In genomic region chr4:99894998-99895397, GRCh38 we compare ENCODE assay signal across 8 cellular contexts. TPM values are rescaled to one million over a fixed set of nuclear protein-coding genes. Genes with fewer than 3 reads are reported as not detected.
DNase-seq lines count a peak whose midpoint lies in the region; ATAC-seq, FAIRE-seq and TF ChIP-seq lines count a peak whose summit lies in the region.

No MANE protein-coding gene starts in this region.

- H3K4me3 ChIP-seq in heart right ventricle (peak overlapping the region; percentile 22 to 94 (median 84)), skeletal muscle satellite cell (ENCODE audit: low read length) (peak overlapping the region; percentile 92)

- no peak overlapping the region for H4K8ac ChIP-seq in H9 (replicated peaks; ENCODE audit: insufficient read length, low read depth, low read length)

- H3K4me2 ChIP-seq in H9 (ENCODE audit: insufficient read depth, insufficient read length, low read length) (peak overlapping the region; percentile 76), skeletal muscle satellite cell (ENCODE audit: low read length) (peak overlapping the region; percentile 85)

- H4K20me1 ChIP-seq in H9 (ENCODE audit: control insufficient read depth, insufficient read depth, insufficient read length), result no peaks in the 10 kb centered on the region

- H2BK5ac ChIP-seq in H9 (ENCODE audit: insufficient read length, low read length), result no peak overlapping the region

- FAIRE-seq in H54 (lab: Jason Lieb, UNC), result no peak

- no peak overlapping the region for H2BK120ac ChIP-seq in H9 (ENCODE audit: low read depth, low read length, poor library complexity, severe bottlenecking)

- WGBS in H9 (ENCODE audit: extremely low coverage, insufficient read length, low lambda C conversion rate), result no CpG with 5 or more reads among the region's 16 CpGs
- WGBS in heart right ventricle, 2 donors, result 95% methylated on average over 16 of the region's 16 CpGs

- H3K79me1 ChIP-seq in H9 (ENCODE audit: insufficient read depth, low read depth, low read length, poor library complexity, severe bottlenecking), result no peaks in the 10 kb centered on the region

- H3K4me3 Mint-ChIP-seq in H9, result peak overlapping the region; percentile 86 to 97
- H3K4me3 Mint-ChIP-seq in activated B cell treated with CpG ODN at 0.5 μM for 24 hours, result peak overlapping the region; percentile 80

- H3K9me3 Mint-ChIP-seq in H9, result no peaks in the 10 kb centered on the region
- no peaks in the 10 kb centered on the region for H3K9me3 Mint-ChIP-seq in activated B cell treated with CpG ODN at 0.5 μM for 24 hours

- no peak for TF ChIP-seq POLR2A in H54 (IDR thresholded peaks at IDR 0.05; ENCODE audit: low read depth, low read length)

- H3K27me3 ChIP-seq in H9 (ENCODE audit: insufficient read depth, low read length) (no peaks in the 10 kb centered on the region), heart right ventricle (no peaks in the 10 kb centered on the region), skeletal muscle satellite cell (ENCODE audit: control insufficient read depth, insufficient read depth, low read length) (no peaks in the 10 kb centered on the region)

- no peak overlapping the region for H3K4ac ChIP-seq in H9 (ENCODE audit: low read depth, low read length)

- H3K4me1 Mint-ChIP-seq in H9 (peaks cover 8% of the 10 kb centered on the region in 2 experiments), activated B cell treated with CpG ODN at 0.5 μM for 24 hours (peaks cover 26% of the 10 kb centered on the region)

- CTCF ChIA-PET in activated B cell treated with CpG ODN at 0.5 μM for 24 hours (lab: Charles Lee), result interaction anchor here (0.7 to 1.3 kb wide), 3 partner anchors 54 to 83 kb away, joined by 3 to 7 read pairs (median 5); partner anchors contain the start of gene DAPP1

- peaks cover 0 to 40% (median 5%) of the 10 kb centered on the region in 9 donors for H3K36me3 ChIP-seq in heart right ventricle
- H3K36me3 ChIP-seq in skeletal muscle satellite cell (ENCODE audit: insufficient read depth, low read length), result peaks cover 4% of the 10 kb centered on the region

- 0 out of 2 replicates have a peak, but pooled peaks cover 1% of the 10 kb centered on the region for H3K79me2 ChIP-seq in H9 (ENCODE audit: insufficient read depth, low read length)

- H3K27me3 Mint-ChIP-seq in H9 (ENCODE audit: low read depth) (no peaks in the 10 kb centered on the region), activated B cell treated with CpG ODN at 0.5 μM for 24 hours (no peaks in the 10 kb centered on the region)

- no peak overlapping the region for H3K27ac ChIP-seq in H9 (ENCODE audit: insufficient read length, low read depth, low read length)
- H3K27ac ChIP-seq in heart right ventricle, result peak overlapping the region in 9 of 10 donors; percentile 57 to 93 (median 80)

- TF ChIP-seq CTCF in H9 (conservative IDR thresholded peaks at IDR 0.05), result no peak
- TF ChIP-seq CTCF in activated B cell treated with CpG ODN at 0.5 μM for 24 hours (IDR thresholded peaks at IDR 0.05), result no peak
- no peak for TF ChIP-seq CTCF in heart right ventricle (IDR thresholded peaks at IDR 0.05)

- H2BK15ac ChIP-seq in H9 (ENCODE audit: low read depth, low read length), result no peak overlapping the region

- no peak overlapping the region for H4K5ac ChIP-seq in H9 (ENCODE audit: insufficient read length, low read depth, low read length)

- no peak overlapping the region for H4K91ac ChIP-seq in H9 (ENCODE audit: insufficient read length, low read depth, low read length)

- H2BK20ac ChIP-seq in H9 (ENCODE audit: low read depth, low read length, poor library complexity, severe bottlenecking), result no peak overlapping the region

- intact Hi-C loops in activated B cell treated with CpG ODN at 0.5 μM for 24 hours (cut with micrococcal nuclease), result loop anchor here (1.0 to 5.0 kb wide), 7 partner anchors 38 to 1752 kb away; partner anchors contain the start of genes ADH5, DAPP1, METAP1 and STPG2
- intact Hi-C loops in heart right ventricle (cut with DNase I), result loop anchor here in 7 of 10 donors (2.0 to 10.0 kb wide), 6 partner anchors 47 to 333 kb away; partner anchors contain the start of genes TRMT10A (in 5 of the 7) and DNAJB14 (in 4 of the 7)
- intact Hi-C loops in sciatic nerve (cut with DNase I), result loop anchor here (10.0 kb wide), 1 partner anchor 50 kb away; the partner anchor contains the start of gene DNAJB14

- no peak overlapping the region for H3K23ac ChIP-seq in H9 (ENCODE audit: insufficient read length, low read depth, low read length)

- no peak overlapping the region for H2AK5ac ChIP-seq in H9 (ENCODE audit: insufficient read length, low read length)

- peaks cover 12% of the 10 kb centered on the region for H3K23me2 ChIP-seq in H9 (ENCODE audit: insufficient read length, low read depth, low read length, poor library complexity, severe bottlenecking)

- H3K36me3 Mint-ChIP-seq in H9 (ENCODE audit: insufficient read depth in 1 of 3, low read depth in 3 of 3), result peaks cover 0 to 3% (median 0%) of the 10 kb centered on the region in 3 experiments; a peak in 1 of 7 replicates
- H3K36me3 Mint-ChIP-seq in activated B cell treated with CpG ODN at 0.5 μM for 24 hours (ENCODE audit: low read depth), result peaks cover 25% of the 10 kb centered on the region

- no peak overlapping the region for H2AFZ ChIP-seq in H9 (ENCODE audit: low read length)

- POLR2A ChIA-PET in activated B cell treated with CpG ODN at 0.5 μM for 24 hours (lab: Charles Lee), result interaction anchor here (0.6 to 1.8 kb wide), 9 partner anchors 26 to 807 kb away, joined by 3 to 57 read pairs (median 6); partner anchors contain the start of genes ADH5, DAPP1, DNAJB14 and H2AZ1

- no peak overlapping the region for H3K18ac ChIP-seq in H9 (ENCODE audit: insufficient read length, low read depth, low read length)

- peak overlapping the region in 2 of 3 experiments; percentile 92 to 93; a peak in 3 of 7 replicates for H3K27ac Mint-ChIP-seq in H9
- H3K27ac Mint-ChIP-seq in activated B cell treated with CpG ODN at 0.5 μM for 24 hours, result peak overlapping the region; percentile 79

- DNase-seq in H9, result no peak
- no peak for DNase-seq in activated B cell treated with CpG ODN at 0.5 μM for 24 hours
- no peak for DNase-seq in heart right ventricle
- no peak for DNase-seq in globus pallidus (ENCODE audit: low spot score)
- no peak for DNase-seq in H54 (ENCODE audit: insufficient read length, low spot score)
- DNase-seq in sciatic nerve (ENCODE audit: low spot score), result no peak

- H3T11ph ChIP-seq in H9 (ENCODE audit: low read length), result no peak overlapping the region

- H3K9me3 ChIP-seq in H9 (ENCODE audit: control insufficient read depth, low read depth, low read length) (no peaks in the 10 kb centered on the region), heart right ventricle (no peaks in the 10 kb centered on the region), skeletal muscle satellite cell (replicated peaks; ENCODE audit: low read length) (no peaks in the 10 kb centered on the region)

- no peak overlapping the region for H2BK12ac ChIP-seq in H9 (ENCODE audit: insufficient read length, low read depth, low read length)

- no peak overlapping the region for H3K56ac ChIP-seq in H9 (ENCODE audit: insufficient read length, low read depth, low read length)

- no peak overlapping the region for H3K14ac ChIP-seq in H9 (ENCODE audit: insufficient read depth, low read length)

- ATAC-seq in activated B cell treated with CpG ODN at 0.5 μM for 24 hours (ENCODE audit: low read depth) (no peak), heart right ventricle (no peak), HG03520 (IDR thresholded peaks at IDR 0.05; ENCODE audit: unreplicated experiment) (no peak), sciatic nerve (no peak)

- H3K9ac ChIP-seq in H9 (ENCODE audit: extremely low read depth, insufficient read length, low read length), result no peak overlapping the region
- H3K9ac ChIP-seq in skeletal muscle satellite cell (ENCODE audit: low read depth, low read length), result peak overlapping the region; percentile 69

- H3K4me1 ChIP-seq in H9 (ENCODE audit: insufficient read depth, low read length), result no peaks in the 10 kb centered on the region
- peaks cover 5 to 47% (median 34%) of the 10 kb centered on the region in 9 donors for H3K4me1 ChIP-seq in heart right ventricle
- peaks cover 13% of the 10 kb centered on the region for H3K4me1 ChIP-seq in skeletal muscle satellite cell (ENCODE audit: control insufficient read depth, insufficient read depth, low read length)

RNA-seq across cellular contexts. Expression of gene LAMTOR3, which starts 0.8 kb away (rescaled TPM):
- total RNA-seq in H9 (2021) (30.6 and 33.1 TPM in 2 replicates), activated B cell treated with CpG ODN at 0.5 μM for 24 hours (21.9 and 23.8 TPM in 2 replicates), heart right ventricle (10 to 100 TPM; 31.2 to 37.4 (median 35.5) TPM), sciatic nerve (34.1 TPM)
- polyA plus RNA-seq in heart right ventricle, result 10 to 100 TPM; 29.0 to 29.4 TPM
- 40.2 and 46.1 TPM in 2 replicates for total RNA-seq in skeletal muscle satellite cell (2012; rRNA removed)

RNA-seq across cellular contexts. Expression of gene DNAJB14, which starts 51.4 kb away (rescaled TPM):
- total RNA-seq in H9 (2021), result 40.2 and 41.0 TPM in 2 replicates
- 44.7 and 48.8 TPM in 2 replicates for total RNA-seq in activated B cell treated with CpG ODN at 0.5 μM for 24 hours
- total RNA-seq in heart right ventricle, result 10 to 100 TPM; 11.7 to 25.9 (median 20.8) TPM
- 1 to 10 TPM; 4.7 to 8.5 TPM for polyA plus RNA-seq in heart right ventricle
- 20.1 and 28.4 TPM in 2 replicates for total RNA-seq in skeletal muscle satellite cell (2012; rRNA removed)
- 52.9 TPM for total RNA-seq in sciatic nerve

RNA-seq across cellular contexts. Expression of gene H2AZ1, which starts 55.1 kb away (rescaled TPM):
- total RNA-seq in H9 (2021) (811 and 815 TPM in 2 replicates), activated B cell treated with CpG ODN at 0.5 μM for 24 hours (122 and 131 TPM in 2 replicates), heart right ventricle (100 to 1,000 TPM in 1 of 10 donors, 10 to 100 TPM in 9; 37.1 to 106 (median 49.4) TPM), sciatic nerve (83.2 TPM)
- polyA plus RNA-seq in heart right ventricle, result 100 to 1,000 TPM in 1 of 2 donors, 10 to 100 TPM in 1; 34.8 to 211 TPM
- 344 and 353 TPM in 2 replicates for total RNA-seq in skeletal muscle satellite cell (2012; rRNA removed)
